In the genomic region with DNA sequence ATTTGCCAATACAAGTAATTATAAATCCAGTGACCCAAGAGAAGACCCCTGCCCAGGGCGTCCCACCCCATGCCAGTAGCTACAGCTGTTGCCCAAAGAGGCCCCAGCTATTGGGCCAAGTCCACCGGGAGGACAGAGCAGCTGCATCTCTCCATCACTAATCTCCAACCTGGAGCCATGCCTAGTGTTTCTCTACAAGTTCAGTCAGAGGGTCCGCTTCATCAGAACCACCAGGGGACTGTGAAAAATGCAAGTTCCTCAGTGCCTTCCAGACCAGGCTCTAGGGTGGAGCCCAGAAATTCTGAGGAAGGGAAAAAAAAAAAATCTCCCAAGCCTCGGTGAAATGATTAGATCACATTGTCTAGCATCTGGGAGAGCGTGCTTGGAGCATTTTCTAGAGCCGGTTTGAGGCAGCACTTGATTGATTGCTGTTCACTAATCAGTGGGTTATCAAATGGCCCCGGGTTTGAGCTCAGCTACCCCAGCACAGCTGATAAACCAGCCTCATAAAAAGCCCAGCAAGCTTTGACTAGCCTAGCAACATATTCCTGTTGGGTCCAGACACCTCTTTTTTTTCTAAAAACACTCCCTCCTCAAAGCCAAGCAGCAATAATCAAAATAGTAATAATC, we compare ENCODE assay signal across 25 cellular contexts. TPM values are rescaled to one million over a fixed set of nuclear protein-coding genes. Genes with fewer than 3 reads are reported as not detected.
DNase-seq lines count a peak whose midpoint lies in the region; ATAC-seq and TF ChIP-seq lines count a peak whose summit lies in the region.
"Had no signal": no experiment of that assay in that cellular context is flagged by ENCODE, and none has a peak within 500 bp of the region (broad histone marks: within the 10 kb centered on the region; RNA-seq: fewer than 3 reads in every experiment).

No MANE protein-coding gene starts in this region.

- peaks cover 23% of the 10 kb centered on the region for H3F3A ChIP-seq in SU-DHL-6 (ENCODE audit: insufficient read depth)

- no peaks in the 10 kb centered on the region for H3K36me3 ChIP-seq in SU-DHL-6 (ENCODE audit: low read length)
- H3K36me3 ChIP-seq: thoracic aorta had no signal

- DNase-seq in Right ventricle myocardium superior (no peak), Right ventricle myocardium inferior (ENCODE audit: missing footprints) (no peak), memory B cell (ENCODE audit: low spot score in 2 of 2) (no peak), DMS 273 treated with DMSO at 0.1 percent for 48 hours (lab: John Stamatoyannopoulos, UW) (no peak)
- no peak for DNase-seq in stimulated activated naive B cell treated with anti-CD40 and anti-IgM and Interleukin-4, amounts not matched to agents 10 μg/mL and 1 μg/mL and 100 μg/mL, for 72 hours
- DNase-seq: 8988T; activated CD8-positive, alpha-beta memory T cell treated with anti-CD3 and anti-CD28 coated beads, Interleukin-2, amount 10 ng/mL, durations not matched to agents 7 days and 5 days; activated naive CD8-positive, alpha-beta T cell treated with anti-CD3 and anti-CD28 coated beads, Interleukin-2, amount 50 U/mL, for 24 hours; CD4-positive, CD25-positive, alpha-beta regulatory T cell; DMS79; glutamatergic neuron; natural killer cell; NCI-H2029 treated with DMSO at 0.1 percent for 48 hours; NCI-H510A; SIG-M5; T-helper 9 cell had no signal

- no peaks in the 10 kb centered on the region for H3K79me2 ChIP-seq in SU-DHL-6 (ENCODE audit: insufficient read depth, low read length)

- H4K20me1 ChIP-seq in SU-DHL-6 (ENCODE audit: low read depth, low read length): no peaks in the 10 kb centered on the region

- peaks cover 3% of the 10 kb centered on the region for H3K36me3 Mint-ChIP-seq in memory B cell
- peaks cover 7 to 27% of the 10 kb centered on the region in 2 donors for H3K36me3 Mint-ChIP-seq in stimulated activated naive B cell treated with anti-CD40 and anti-IgM and Interleukin-4, amounts not matched to agents 10 μg/mL and 1 μg/mL and 100 μg/mL, for 72 hours
- H3K36me3 Mint-ChIP-seq: activated CD8-positive, alpha-beta memory T cell treated with anti-CD3 and anti-CD28 coated beads, Interleukin-2, amount 10 ng/mL, durations not matched to agents 7 days and 5 days; CD4-positive, CD25-positive, alpha-beta regulatory T cell; natural killer cell had no signal

- no peak overlapping the region for H3K9ac ChIP-seq in SU-DHL-6 (ENCODE audit: low read length)

- no peaks in the 10 kb centered on the region for H3K27me3 ChIP-seq in SU-DHL-6 (ENCODE audit: low read length)

- H3K4me2 ChIP-seq in SU-DHL-6 (ENCODE audit: low read depth, low read length, poor library complexity, severe bottlenecking): no peak overlapping the region

- peaks cover 5% of the 10 kb centered on the region for H3K9me3 Mint-ChIP-seq in memory B cell
- peaks cover 0 to 3% of the 10 kb centered on the region in 2 donors for H3K9me3 Mint-ChIP-seq in stimulated activated naive B cell treated with anti-CD40 and anti-IgM and Interleukin-4, amounts not matched to agents 10 μg/mL and 1 μg/mL and 100 μg/mL, for 72 hours
- H3K9me3 Mint-ChIP-seq: activated naive CD8-positive, alpha-beta T cell treated with anti-CD3 and anti-CD28 coated beads, Interleukin-2, amount 50 U/mL, for 24 hours; activated T-helper 2 cell treated with anti-CD3 and anti-CD28 coated beads, Interferon-gamma antibody, Interleukin-2, Interleukin-4, amounts not matched to agents 10 μg/mL and 5 μg/mL and 100 μg/mL, durations not matched to agents 14 hours and 24 hours and 36 hours; natural killer cell had no signal

- H3K9me2 ChIP-seq in SU-DHL-6 (replicated peaks; ENCODE audit: insufficient read depth, low read length): no peaks in the 10 kb centered on the region

- H3K27me3 Mint-ChIP-seq in memory B cell: no peaks in the 10 kb centered on the region
- H3K27me3 Mint-ChIP-seq in stimulated activated naive B cell treated with anti-CD40 and anti-IgM and Interleukin-4, amounts not matched to agents 10 μg/mL and 1 μg/mL and 100 μg/mL, for 72 hours: no peaks in the 10 kb centered on the region
- H3K27me3 Mint-ChIP-seq: activated naive CD8-positive, alpha-beta T cell treated with anti-CD3 and anti-CD28 coated beads, Interleukin-2, amount 50 U/mL, for 24 hours had no signal

- H3K4me3 ChIP-seq in SU-DHL-6 (ENCODE audit: insufficient read depth, low read length, poor library complexity, severe bottlenecking): no peak overlapping the region
- H3K4me3 ChIP-seq: lung, thoracic aorta had no signal

- peak; percentile 34 for ATAC-seq in Right ventricle myocardium superior (ENCODE audit: poor library complexity)
- ATAC-seq in Right ventricle myocardium inferior: no peak
- ATAC-seq in memory B cell (ENCODE audit: low read depth): no peak
- ATAC-seq in stimulated activated naive B cell treated with anti-CD40 and anti-IgM and Interleukin-4, amounts not matched to agents 10 μg/mL and 1 μg/mL and 100 μg/mL, for 72 hours (replicated peaks): no peak
- ATAC-seq in GM21360 (IDR thresholded peaks at IDR 0.05; ENCODE audit: unreplicated experiment): no peak
- ATAC-seq in HG02938 (IDR thresholded peaks at IDR 0.05; ENCODE audit: unreplicated experiment): no peak
- ATAC-seq: activated CD8-positive, alpha-beta memory T cell treated with anti-CD3 and anti-CD28 coated beads, Interleukin-2, amount 10 ng/mL, durations not matched to agents 7 days and 5 days; HepG2; natural killer cell had no signal

- no peak overlapping the region for H3K4me3 Mint-ChIP-seq in memory B cell
- H3K4me3 Mint-ChIP-seq in stimulated activated naive B cell treated with anti-CD40 and anti-IgM and Interleukin-4, amounts not matched to agents 10 μg/mL and 1 μg/mL and 100 μg/mL, for 72 hours: no peak overlapping the region
- H3K4me3 Mint-ChIP-seq: activated CD8-positive, alpha-beta memory T cell treated with anti-CD3 and anti-CD28 coated beads, Interleukin-2, amount 10 ng/mL, durations not matched to agents 7 days and 5 days; activated naive CD8-positive, alpha-beta T cell treated with anti-CD3 and anti-CD28 coated beads, Interleukin-2, amount 50 U/mL, for 24 hours; CD4-positive, CD25-positive, alpha-beta regulatory T cell; natural killer cell had no signal

- H3K4me1 Mint-ChIP-seq in memory B cell: peaks cover 46% of the 10 kb centered on the region
- H3K4me1 Mint-ChIP-seq in stimulated activated naive B cell treated with anti-CD40 and anti-IgM and Interleukin-4, amounts not matched to agents 10 μg/mL and 1 μg/mL and 100 μg/mL, for 72 hours: peaks cover 54 to 70% of the 10 kb centered on the region in 2 donors

- H3K27ac Mint-ChIP-seq in memory B cell: peak overlapping the region; percentile 99
- H3K27ac Mint-ChIP-seq in stimulated activated naive B cell treated with anti-CD40 and anti-IgM and Interleukin-4, amounts not matched to agents 10 μg/mL and 1 μg/mL and 100 μg/mL, for 72 hours: peak overlapping the region; percentile 89
- H3K27ac Mint-ChIP-seq: activated CD8-positive, alpha-beta memory T cell treated with anti-CD3 and anti-CD28 coated beads, Interleukin-2, amount 10 ng/mL, durations not matched to agents 7 days and 5 days; activated naive CD8-positive, alpha-beta T cell treated with anti-CD3 and anti-CD28 coated beads, Interleukin-2, amount 50 U/mL, for 24 hours; natural killer cell had no signal

- TF ChIP-seq CTCF in SU-DHL-6 (IDR thresholded peaks at IDR 0.05; ENCODE audit: insufficient read depth, low read length, poor library complexity, severe bottlenecking): no peak

- intact Hi-C loops in Right ventricle myocardium superior (cut with DNase I): no loop called here
- intact Hi-C loops in Right ventricle myocardium inferior (cut with DNase I): no loop called here

- H3K27ac ChIP-seq in SU-DHL-6 (ENCODE audit: low read depth, low read length): peak overlapping the region; percentile 54; the same call in 1 of the 2 replicates
- H3K27ac ChIP-seq: thoracic aorta had no signal

- no peaks in the 10 kb centered on the region for H3K9me3 ChIP-seq in SU-DHL-6 (ENCODE audit: insufficient read depth, low read length)
- H3K9me3 ChIP-seq: thoracic aorta had no signal

- no peak overlapping the region for H2AFZ ChIP-seq in SU-DHL-6 (ENCODE audit: low read depth, low read length, severe bottlenecking)

RNA-seq across cellular contexts. Expression of a gene that starts 22.3 kb away (rescaled TPM):
- total RNA-seq in Right ventricle myocardium superior (105 TPM), Right ventricle myocardium inferior (114 TPM)

RNA-seq across cellular contexts. Expression of a gene that starts 44.6 kb away (rescaled TPM):
- total RNA-seq in Right ventricle myocardium superior (not detected), Right ventricle myocardium inferior (not detected)
- total RNA-seq: activated CD8-positive, alpha-beta memory T cell treated with anti-CD3 and anti-CD28 coated beads, Interleukin-2, amount 10 ng/mL, durations not matched to agents 7 days and 5 days; activated T-helper 2 cell treated with anti-CD3 and anti-CD28 coated beads, Interferon-gamma antibody, Interleukin-2, Interleukin-4, amounts not matched to agents 10 μg/mL and 5 μg/mL and 100 μg/mL, durations not matched to agents 14 hours and 24 hours and 36 hours; bronchial epithelial cell; CD4-positive, CD25-positive, alpha-beta regulatory T cell; HepG2; lung; natural killer cell; pulmonary artery endothelial cell; thoracic aorta had no signal

RNA-seq across cellular contexts. Expression of a gene that starts 52.2 kb away (rescaled TPM):
- total RNA-seq in Right ventricle myocardium superior: 0.24 TPM
- total RNA-seq in Right ventricle myocardium inferior: 0.32 TPM
- total RNA-seq: activated CD8-positive, alpha-beta memory T cell treated with anti-CD3 and anti-CD28 coated beads, Interleukin-2, amount 10 ng/mL, durations not matched to agents 7 days and 5 days; activated T-helper 2 cell treated with anti-CD3 and anti-CD28 coated beads, Interferon-gamma antibody, Interleukin-2, Interleukin-4, amounts not matched to agents 10 μg/mL and 5 μg/mL and 100 μg/mL, durations not matched to agents 14 hours and 24 hours and 36 hours; bronchial epithelial cell; CD4-positive, CD25-positive, alpha-beta regulatory T cell; thoracic aorta had no signal
